13 cellular contexts compared by ENCODE assay signal in the genomic region with DNA sequence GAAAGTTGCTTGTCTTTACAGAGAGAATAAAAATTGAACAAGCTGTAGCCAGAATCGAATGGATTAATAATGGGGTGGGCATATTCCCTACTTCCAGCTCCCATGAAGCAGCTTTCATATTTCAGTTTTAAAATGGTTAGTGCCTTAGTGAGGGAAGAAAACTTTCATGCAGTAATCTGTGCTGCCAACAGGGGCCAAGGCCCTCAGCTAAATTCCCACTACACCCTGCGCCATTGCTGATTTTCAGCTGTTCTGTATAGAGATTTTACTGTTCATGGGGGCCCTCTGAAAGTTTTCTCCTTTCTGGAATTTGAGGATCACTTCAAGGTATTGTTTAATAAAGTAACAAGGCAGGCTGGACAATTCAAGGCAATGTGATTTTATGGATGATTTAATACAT. TPM values are rescaled to one million over a fixed set of nuclear protein-coding genes. Genes with fewer than 3 reads are reported as not detected.
A peak's percentile ranks its signal among the peaks of the same experiment; 100 is the strongest.
DNase-seq lines count a peak whose midpoint lies in the region; ATAC-seq and TF ChIP-seq lines count a peak whose summit lies in the region.
"Had no signal": no experiment of that assay in that cellular context is flagged by ENCODE, and none has a peak within 500 bp of the region (broad histone marks: within the 10 kb centered on the region; RNA-seq: fewer than 3 reads in every experiment).

No MANE protein-coding gene starts in this region.

- ATAC-seq in natural killer cell (no peak), WTC11 (peak; percentile 73), upper lobe of left lung (ENCODE audit: low FRiP score in 2 of 2) (no peak), HG03175 (IDR thresholded peaks at IDR 0.05; ENCODE audit: unreplicated experiment) (no peak), HG03521 (IDR thresholded peaks at IDR 0.05; ENCODE audit: unreplicated experiment) (no peak)
- no peak for ATAC-seq in natural killer cell treated with Interleukin-12 subunit alpha and Interleukin-12 subunit beta and Interleukin-15 and Interleukin-18, amount 100 ng/mL, for 72 hours
- ATAC-seq: activated CD8-positive, alpha-beta memory T cell treated with anti-CD3 and anti-CD28 coated beads, Interleukin-2, amount 10 ng/mL, durations not matched to agents 7 days and 5 days had no signal

- CTCF ChIA-PET in WTC11 (lab: Charles Lee): interaction anchor here (0.8 to 1.4 kb wide), 6 partner anchors 9 to 106 kb away, joined by 3 to 5 read pairs (median 3); no protein-coding TSS in a partner anchor

- TF ChIP-seq CTCF in natural killer cell (IDR thresholded peaks at IDR 0.05): peak; percentile 21
- no peak for TF ChIP-seq CTCF in WTC11 (IDR thresholded peaks at IDR 0.05)
- peak; percentile 25 for TF ChIP-seq CTCF in fibroblast of villous mesenchyme (IDR thresholded peaks at IDR 0.05; ENCODE audit: insufficient read depth, low read depth, low read length)
- peak in 1 of 6 experiments; percentile 26 for TF ChIP-seq CTCF in upper lobe of left lung (IDR thresholded peaks at IDR 0.05)

- no peaks in the 10 kb centered on the region for H3K27me3 Mint-ChIP-seq in natural killer cell (ENCODE audit: low read depth in 2 of 2)
- no peaks in the 10 kb centered on the region for H3K27me3 Mint-ChIP-seq in natural killer cell treated with Interleukin-12 subunit alpha and Interleukin-12 subunit beta and Interleukin-15 and Interleukin-18, amount 100 ng/mL, for 72 hours
- peaks cover 12% of the 10 kb centered on the region for H3K27me3 Mint-ChIP-seq in WTC11 (ENCODE audit: low read depth)
- H3K27me3 Mint-ChIP-seq: activated CD8-positive, alpha-beta memory T cell treated with anti-CD3 and anti-CD28 coated beads, Interleukin-2, amount 10 ng/mL, durations not matched to agents 7 days and 5 days; activated naive CD4-positive, alpha-beta T cell treated with anti-CD3 and anti-CD28 coated beads, Interleukin-2, amount 50 U/mL, for 24 hours had no signal

- no peak for DNase-seq in natural killer cell
- DNase-seq in natural killer cell treated with Interleukin-12 subunit alpha and Interleukin-12 subunit beta and Interleukin-15 and Interleukin-18, amount 100 ng/mL, for 72 hours (ENCODE audit: low spot score): no peak
- DNase-seq in WTC11 (ENCODE audit: low spot score): no peak
- DNase-seq in fibroblast of villous mesenchyme (ENCODE audit: low read depth): no peak
- no peak for DNase-seq in upper lobe of left lung
- no peak for DNase-seq in activated effector memory CD4-positive, alpha-beta T cell treated with Interleukin-2 at 50 U/mL for 16 hours
- DNase-seq: activated CD8-positive, alpha-beta memory T cell treated with anti-CD3 and anti-CD28 coated beads, Interleukin-2, amount 10 ng/mL, durations not matched to agents 7 days and 5 days; Peyer's patch; T-helper 9 cell had no signal

- H3K27ac Mint-ChIP-seq in natural killer cell: peak overlapping the region; percentile 26 to 75
- no peak overlapping the region for H3K27ac Mint-ChIP-seq in natural killer cell treated with Interleukin-12 subunit alpha and Interleukin-12 subunit beta and Interleukin-15 and Interleukin-18, amount 100 ng/mL, for 72 hours
- H3K27ac Mint-ChIP-seq in WTC11: no peak overlapping the region
- H3K27ac Mint-ChIP-seq: activated CD8-positive, alpha-beta memory T cell treated with anti-CD3 and anti-CD28 coated beads, Interleukin-2, amount 10 ng/mL, durations not matched to agents 7 days and 5 days had no signal

- peaks cover 34 to 50% (median 47%) of the 10 kb centered on the region in 4 donors for H3K4me1 ChIP-seq in upper lobe of left lung

- intact Hi-C loops in natural killer cell (cut with micrococcal nuclease): no loop called here

- H3K4me3 ChIP-seq in fibroblast of villous mesenchyme (ENCODE audit: low read depth, low read length) (no peak overlapping the region), upper lobe of left lung (no peak overlapping the region)
- H3K4me3 ChIP-seq: Peyer's patch had no signal

- H3K27ac ChIP-seq in upper lobe of left lung: peak overlapping the region in 3 of 4 donors; percentile 30 to 58 (median 51)
- H3K27ac ChIP-seq: HL-60 had no signal

- no peaks in the 10 kb centered on the region for H3K9me3 ChIP-seq in upper lobe of left lung
- H3K9me3 ChIP-seq: Peyer's patch had no signal

- H3K9me3 Mint-ChIP-seq in natural killer cell (no peaks in the 10 kb centered on the region), WTC11 (no peaks in the 10 kb centered on the region)
- no peaks in the 10 kb centered on the region for H3K9me3 Mint-ChIP-seq in natural killer cell treated with Interleukin-12 subunit alpha and Interleukin-12 subunit beta and Interleukin-15 and Interleukin-18, amount 100 ng/mL, for 72 hours
- H3K9me3 Mint-ChIP-seq: activated naive CD4-positive, alpha-beta T cell treated with anti-CD3 and anti-CD28 coated beads, Interleukin-2, amount 50 U/mL, for 24 hours had no signal

- peaks cover 0 to 11% (median 5%) of the 10 kb centered on the region in 4 donors for H3K36me3 ChIP-seq in upper lobe of left lung

- WGBS in upper lobe of left lung, 2 donors: 86 to 98% methylated on average over 2 of the region's 2 CpGs

- H3K36me3 Mint-ChIP-seq in natural killer cell: no peaks in the 10 kb centered on the region
- no peaks in the 10 kb centered on the region for H3K36me3 Mint-ChIP-seq in natural killer cell treated with Interleukin-12 subunit alpha and Interleukin-12 subunit beta and Interleukin-15 and Interleukin-18, amount 100 ng/mL, for 72 hours
- H3K36me3 Mint-ChIP-seq in WTC11: no peaks in the 10 kb centered on the region

- peaks cover 55 to 58% of the 10 kb centered on the region in 2 donors for H3K4me1 Mint-ChIP-seq in natural killer cell
- peaks cover 40 to 50% of the 10 kb centered on the region in 2 donors for H3K4me1 Mint-ChIP-seq in natural killer cell treated with Interleukin-12 subunit alpha and Interleukin-12 subunit beta and Interleukin-15 and Interleukin-18, amount 100 ng/mL, for 72 hours (ENCODE audit: low read depth in 2 of 2)
- peaks cover 9% of the 10 kb centered on the region for H3K4me1 Mint-ChIP-seq in WTC11

- POLR2A ChIA-PET in WTC11 (lab: Charles Lee): no interaction called here

- TF ChIP-seq POLR2A in upper lobe of left lung (IDR thresholded peaks at IDR 0.05): no peak

- H3K27me3 ChIP-seq in upper lobe of left lung: no peaks in the 10 kb centered on the region
- H3K27me3 ChIP-seq: Peyer's patch had no signal

- no peak for TF ChIP-seq EP300 in upper lobe of left lung (IDR thresholded peaks at IDR 0.05)

- no peak overlapping the region for H3K4me3 Mint-ChIP-seq in natural killer cell
- no peak overlapping the region for H3K4me3 Mint-ChIP-seq in natural killer cell treated with Interleukin-12 subunit alpha and Interleukin-12 subunit beta and Interleukin-15 and Interleukin-18, amount 100 ng/mL, for 72 hours
- H3K4me3 Mint-ChIP-seq in WTC11: no peak overlapping the region
- H3K4me3 Mint-ChIP-seq: activated CD8-positive, alpha-beta memory T cell treated with anti-CD3 and anti-CD28 coated beads, Interleukin-2, amount 10 ng/mL, durations not matched to agents 7 days and 5 days; activated naive CD4-positive, alpha-beta T cell treated with anti-CD3 and anti-CD28 coated beads, Interleukin-2, amount 50 U/mL, for 24 hours had no signal

TF ChIP-seq in WTC11, 78 proteins besides CTCF, POLR2A, EP300 and RAD21:
- TF ChIP-seq ZNF263 (CRISPR knock-in tag; IDR thresholded peaks at IDR 0.05; ENCODE audit: low read depth) (no peak), ATF1 (CRISPR knock-in tag; IDR thresholded peaks at IDR 0.05) (no peak), NR2C2 (CRISPR knock-in tag; IDR thresholded peaks at IDR 0.05) (no peak)

RNA-seq across cellular contexts. Expression of a gene that starts 58.2 kb away (rescaled TPM):
- total RNA-seq in natural killer cell (100 to 1,000 TPM; 364 to 414 (median 376) TPM), WTC11 (2021) (38.9 to 45.9 TPM (median 40.0 TPM) in 3 replicates), fibroblast of villous mesenchyme (160 and 200 TPM in 2 replicates), upper lobe of left lung (100 to 1,000 TPM; 233 to 388 (median 270) TPM)
- total RNA-seq in natural killer cell treated with Interleukin-12 subunit alpha and Interleukin-12 subunit beta and Interleukin-15 and Interleukin-18, amount 100 ng/mL, for 72 hours: 100 to 1,000 TPM in 1 of 2 donors, 10 to 100 TPM in 1; 86.3 to 101 TPM

Comparison
In these comparisons a context has a peak if more than half of its experiments do, and no peak if none do; other contexts are left out.
1. H3K27ac Mint-ChIP-seq: peak in natural killer cell (2 of 2); none in natural killer cell treated with Interleukin-12 subunit alpha and Interleukin-12 subunit beta and Interleukin-15 and Interleukin-18, amount 100 ng/mL, for 72 hours (0 of 2) and WTC11 (single experiment).